Comparison of ENCODE assay signal across 18 cellular contexts in the genomic region with DNA sequence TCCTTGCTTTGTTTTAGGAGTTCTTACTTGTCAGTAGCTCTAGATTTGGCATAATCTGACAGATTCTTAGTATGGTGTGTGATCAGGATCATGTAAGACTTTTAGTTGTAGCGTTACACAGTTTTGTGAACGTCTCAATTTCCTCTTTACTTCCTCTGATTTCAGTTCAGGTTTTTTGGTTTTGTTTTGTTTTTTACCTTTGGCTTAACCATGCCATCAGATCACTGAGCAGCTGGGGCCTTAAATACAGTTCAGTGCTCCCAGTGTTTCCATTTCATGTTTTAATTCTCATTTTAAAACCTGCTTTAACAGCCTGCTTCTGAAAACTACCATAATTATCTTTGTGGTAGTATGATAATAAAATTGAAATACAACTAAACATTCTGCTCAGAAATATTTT. TPM values are rescaled to one million over a fixed set of nuclear protein-coding genes. Genes with fewer than 3 reads are reported as not detected.
"Had no signal": no experiment of that assay in that cellular context is flagged by ENCODE, and none has a peak within 500 bp of the region (broad histone marks: within the 10 kb centered on the region; RNA-seq: fewer than 3 reads in every experiment).

No MANE protein-coding gene starts in this region.

- H3K27ac Mint-ChIP-seq: activated CD4-positive, alpha-beta memory T cell treated with anti-CD3 and anti-CD28 coated beads for 36 hours; activated T-helper 17 cell treated with anti-CD3 and anti-CD28 coated beads, Interleukin-2, amount 50 U/mL, for 72 hours had no signal

- H3K9me3 Mint-ChIP-seq: activated CD4-positive, alpha-beta memory T cell treated with anti-CD3 and anti-CD28 coated beads for 36 hours; activated T-helper 17 cell treated with anti-CD3 and anti-CD28 coated beads, Interleukin-2, amount 50 U/mL, for 72 hours had no signal

- DNase-seq: activated CD4-positive, alpha-beta memory T cell treated with anti-CD3 and anti-CD28 coated beads for 36 hours; activated CD4-positive, alpha-beta T cell treated with anti-CD3 and anti-CD28 coated beads for 1 hour; activated CD8-positive, alpha-beta memory T cell treated with anti-CD3 and anti-CD28 coated beads, Interleukin-2, amount 50 U/mL, for 4 hours; colonic mucosa; foreskin melanocyte; heart left ventricle; islet precursor cell; left lung; mesenchymal stem cell; stimulated activated CD4-positive, alpha-beta T cell treated with anti-CD3 and anti-CD28 coated beads, Interleukin-4, amount 100 ng/mL, for 4 hours; stomach had no signal

- H3K4me1 ChIP-seq: ascending aorta, colonic mucosa had no signal

- ATAC-seq: activated T-helper 17 cell treated with anti-CD3 and anti-CD28 coated beads, Interleukin-2, amount 50 U/mL, for 72 hours; left lung had no signal

- H3K27me3 ChIP-seq: ascending aorta, colonic mucosa, heart left ventricle, left lung, right atrium auricular region, stomach had no signal

- H3K4me3 ChIP-seq: ascending aorta, colonic mucosa, heart left ventricle, left lung, right atrium auricular region, skin epidermis, stomach, thoracic aorta had no signal

- H3K36me3 ChIP-seq: colonic mucosa had no signal

- H3K27ac ChIP-seq: ascending aorta, colonic mucosa, heart left ventricle, left lung, right atrium auricular region, skin epidermis, stomach, thoracic aorta had no signal

- H3K9me3 ChIP-seq: ascending aorta, colonic mucosa, heart left ventricle, left lung, right atrium auricular region, stomach, thoracic aorta had no signal

- H3K27me3 Mint-ChIP-seq: activated CD4-positive, alpha-beta memory T cell treated with anti-CD3 and anti-CD28 coated beads for 36 hours; activated T-helper 17 cell treated with anti-CD3 and anti-CD28 coated beads, Interleukin-2, amount 50 U/mL, for 72 hours had no signal

- H3K4me3 Mint-ChIP-seq: activated CD4-positive, alpha-beta memory T cell treated with anti-CD3 and anti-CD28 coated beads for 36 hours; activated T-helper 17 cell treated with anti-CD3 and anti-CD28 coated beads, Interleukin-2, amount 50 U/mL, for 72 hours had no signal

RNA-seq across cellular contexts. Expression of a gene that starts 27.2 kb away (rescaled TPM):
- total RNA-seq: activated CD4-positive, alpha-beta memory T cell treated with anti-CD3 and anti-CD28 coated beads for 36 hours; activated T-helper 17 cell treated with anti-CD3 and anti-CD28 coated beads, Interleukin-2, amount 50 U/mL, for 72 hours; ascending aorta; colonic mucosa; left lung; posterior vena cava; right atrium auricular region; stomach; thoracic aorta; urinary bladder had no signal
- polyA plus RNA-seq: heart left ventricle, stomach, urinary bladder had no signal

RNA-seq across cellular contexts. Expression of a gene that starts 34.1 kb away (rescaled TPM):
- total RNA-seq: activated CD4-positive, alpha-beta memory T cell treated with anti-CD3 and anti-CD28 coated beads for 36 hours; activated T-helper 17 cell treated with anti-CD3 and anti-CD28 coated beads, Interleukin-2, amount 50 U/mL, for 72 hours had no signal
